1 cellular context compared by ENCODE assay signal in genomic region chr10:21860718-21861117, GRCh38.
TF ChIP-seq lines count a peak whose summit lies in the region.

No MANE protein-coding gene starts in this region.

TF ChIP-seq in H1, 55 proteins besides CTCF, POLR2A, EP300 and RAD21 (continued from another document):
- TF ChIP-seq CHD7 (IDR thresholded peaks at IDR 0.05; ENCODE audit: insufficient replicate concordance, low read length) = no peak
- TF ChIP-seq SIX5 (IDR thresholded peaks at IDR 0.05; ENCODE audit: low read depth, low read length) = no peak
- TF ChIP-seq GABPA (IDR thresholded peaks at IDR 0.05; ENCODE audit: borderline replicate concordance, insufficient read depth, low read length) = no peak
- no peak for TF ChIP-seq NANOG (IDR thresholded peaks at IDR 0.05; ENCODE audit: insufficient read depth, low read depth, low read length, poor library complexity, severe bottlenecking)
- TF ChIP-seq HDAC2 (IDR thresholded peaks at IDR 0.05; ENCODE audit: borderline replicate concordance in 1 of 2, low read depth in 2 of 2, low read length in 2 of 2) = no peak
- no peak for TF ChIP-seq RNF2 (IDR thresholded peaks at IDR 0.05; ENCODE audit: borderline replicate concordance, low read depth, low read length, missing control alignments, poor library complexity, severe bottlenecking)
- no peak for TF ChIP-seq POU5F1 (IDR thresholded peaks at IDR 0.05; ENCODE audit: low read depth, low read length)
- TF ChIP-seq EGR1 (IDR thresholded peaks at IDR 0.05; ENCODE audit: borderline replicate concordance, low read depth, low read length) = no peak
- no peak for TF ChIP-seq POLR2AphosphoS5 (IDR thresholded peaks at IDR 0.05; ENCODE audit: low read depth, low read length)
- TF ChIP-seq CBX8 (IDR thresholded peaks at IDR 0.05; ENCODE audit: borderline replicate concordance, low read depth, low read length) = no peak
- no peak for TF ChIP-seq JUN (IDR thresholded peaks at IDR 0.05; ENCODE audit: low read depth, low read length)
TF ChIP-seq in H1: peak in this region for 0.
